9 cellular contexts compared by ENCODE assay signal in genomic region chr6:117317261-117317660, GRCh38. TPM values are rescaled to one million over a fixed set of nuclear protein-coding genes. Genes with fewer than 3 reads are reported as not detected.
DNase-seq lines count a peak whose midpoint lies in the region; ATAC-seq lines count a peak whose summit lies in the region.
"Had no signal": no experiment of that assay in that cellular context is flagged by ENCODE, and none has a peak within 500 bp of the region (broad histone marks: within the 10 kb centered on the region; RNA-seq: fewer than 3 reads in every experiment).

No MANE protein-coding gene starts in this region.

- CTCF ChIA-PET in CD8-positive, alpha-beta memory T cell (lab: Charles Lee) = no interaction called here

- peaks cover 4 to 12% of the 10 kb centered on the region in 2 donors for H3K27me3 Mint-ChIP-seq in CD8-positive, alpha-beta memory T cell

- no peaks in the 10 kb centered on the region for H3K9me3 Mint-ChIP-seq in CD8-positive, alpha-beta memory T cell

- H3K4me1 Mint-ChIP-seq in CD8-positive, alpha-beta memory T cell = no peaks in the 10 kb centered on the region

- no peak overlapping the region for H3K27ac ChIP-seq in CD8-positive, alpha-beta memory T cell (ENCODE audit: low read depth, low read length)

- no peaks in the 10 kb centered on the region for H3K27me3 ChIP-seq in CD8-positive, alpha-beta memory T cell (ENCODE audit: insufficient read depth, low read length, poor library complexity, severe bottlenecking)

- H3K27ac Mint-ChIP-seq in CD8-positive, alpha-beta memory T cell = no peak overlapping the region

- H3K9me3 ChIP-seq in CD8-positive, alpha-beta memory T cell (ENCODE audit: low read length) = no peaks in the 10 kb centered on the region

- DNase-seq in COLO829 (ENCODE audit: low spot score) = peak; percentile 26
- DNase-seq in HCEC 1CT = peak; percentile 10
- peak; percentile 26 for DNase-seq in RKO (ENCODE audit: low spot score)
- peak; percentile 9 for DNase-seq in inferior parietal cortex (ENCODE audit: extremely low spot score)
- DNase-seq in putamen (ENCODE audit: low spot score) = no peak
- no peak for DNase-seq in CD8-positive, alpha-beta memory T cell
- no peak for DNase-seq in activated effector memory CD4-positive, alpha-beta T cell treated with Interleukin-2 at 50 U/mL for 16 hours

- H3K4me3 Mint-ChIP-seq in CD8-positive, alpha-beta memory T cell = no peak overlapping the region

- POLR2A ChIA-PET in CD8-positive, alpha-beta memory T cell (lab: Charles Lee) = no interaction called here

- no peaks in the 10 kb centered on the region for H3K36me3 Mint-ChIP-seq in CD8-positive, alpha-beta memory T cell

- H3K36me3 ChIP-seq in CD8-positive, alpha-beta memory T cell (ENCODE audit: insufficient read depth, low read length) = no peaks in the 10 kb centered on the region

- H3K4me3 ChIP-seq in CD8-positive, alpha-beta memory T cell (ENCODE audit: low read length) = no peak overlapping the region

- no peak for ATAC-seq in GM19324 (IDR thresholded peaks at IDR 0.05; ENCODE audit: low FRiP score, unreplicated experiment)

- no peaks in the 10 kb centered on the region for H3K4me1 ChIP-seq in CD8-positive, alpha-beta memory T cell (ENCODE audit: insufficient read depth, low read length)

RNA-seq across cellular contexts. Expression of gene VGLL2, which starts 51.9 kb away (rescaled TPM):
- not detected for total RNA-seq in CD8-positive, alpha-beta memory T cell
- polyA plus RNA-seq in CD8-positive, alpha-beta memory T cell = not detected
- total RNA-seq: omental fat pad had no signal

Comparison
In these comparisons a context has a peak if more than half of its experiments do, and no peak if none do; other contexts are left out.
1. DNase-seq: peak in COLO829 (single experiment), HCEC 1CT (single experiment), RKO (single experiment) and inferior parietal cortex (single experiment); none in putamen (single experiment), CD8-positive, alpha-beta memory T cell (0 of 5) and activated effector memory CD4-positive, alpha-beta T cell treated with Interleukin-2 at 50 U/mL for 16 hours (single experiment).